ENCODE assay signal across 8 cellular contexts in genomic region chr11:34174411-34175041, GRCh38.
DNase-seq lines count a peak whose midpoint lies in the region; ATAC-seq, FAIRE-seq and TF ChIP-seq lines count a peak whose summit lies in the region.

No MANE protein-coding gene starts in this region.

- H3K36me3 ChIP-seq in pancreas (no peaks in the 10 kb centered on the region), thyroid gland (no peaks in the 10 kb centered on the region)

- in situ Hi-C loops in SK-MEL-5 (cut with HindIII; ENCODE audit: low pct_unique_long_range_greater_than_20kb, low sequenced_read_pairs), result no loop called here

- peaks cover 9% of the 10 kb centered on the region for H3K4me1 Mint-ChIP-seq in glutamatergic neuron (ENCODE audit: low read depth, unreplicated experiment)

- H3K9me3 Mint-ChIP-seq in glutamatergic neuron (ENCODE audit: unreplicated experiment), result peaks cover 3% of the 10 kb centered on the region

- DNase-seq in EH (ENCODE audit: low read depth), result peak; percentile 72
- DNase-seq in Kasumi-1 (lab: John Stamatoyannopoulos, UW), result peak; percentile 63 to 72
- peak; percentile 74 for DNase-seq in SK-MEL-5 (ENCODE audit: low read depth, low spot score)
- DNase-seq in activated naive CD4-positive, alpha-beta T cell treated with Interleukin-2 at 50 U/mL for 16 hours, result peak; percentile 84
- peak; percentile 92 for DNase-seq in glutamatergic neuron
- peak; percentile 65 to 93 (median 80) for DNase-seq in pancreas
- peak; percentile 88 to 90 for DNase-seq in thyroid gland

- H3K27me3 Mint-ChIP-seq in glutamatergic neuron (ENCODE audit: unreplicated experiment), result peaks cover 7% of the 10 kb centered on the region

- ATAC-seq in GM21786 (IDR thresholded peaks at IDR 0.05; ENCODE audit: unreplicated experiment), result peak; percentile 79
- peak; percentile 99 to 100 (median 100) for ATAC-seq in pancreas

- FAIRE-seq in pancreas (lab: Jason Lieb, UNC), result no peak

- no peaks in the 10 kb centered on the region for H3K9me3 ChIP-seq in pancreas
- H3K9me3 ChIP-seq in thyroid gland, result no peaks in the 10 kb centered on the region

- no peak overlapping the region for H3K27ac Mint-ChIP-seq in glutamatergic neuron (ENCODE audit: unreplicated experiment)

- H3K4me3 ChIP-seq in pancreas, result peak overlapping the region in 2 of 4 donors; percentile 10 to 32
- H3K4me3 ChIP-seq in thyroid gland (replicated peaks in 1 of 3), result peak overlapping the region in 1 of 3 donors; percentile 13

- H3K27me3 ChIP-seq in pancreas, result no peaks in the 10 kb centered on the region
- H3K27me3 ChIP-seq in thyroid gland, result no peaks in the 10 kb centered on the region

- WGBS in pancreas, 2 donors, result 7 to 11% methylated on average over 32 to 33 of the region's 33 CpGs
- WGBS in thyroid gland, 2 donors, result 7 to 9% methylated on average over 19 to 32 of the region's 33 CpGs

- H3K4me3 Mint-ChIP-seq in glutamatergic neuron (ENCODE audit: unreplicated experiment), result peak overlapping the region; percentile 71

- H3K27ac ChIP-seq in pancreas (no peak overlapping the region), thyroid gland (peak overlapping the region in 1 of 3 donors; percentile 40)

- H3K4me1 ChIP-seq in pancreas, result no peaks in the 10 kb centered on the region
- peaks cover 5 to 12% of the 10 kb centered on the region in 2 donors for H3K4me1 ChIP-seq in thyroid gland

- no peaks in the 10 kb centered on the region for H3K36me3 Mint-ChIP-seq in glutamatergic neuron (ENCODE audit: unreplicated experiment)

- TF ChIP-seq CTCF in glutamatergic neuron (IDR thresholded peaks at IDR 0.05; ENCODE audit: partially characterized antibody, unreplicated experiment) (peak; percentile 67), pancreas (IDR thresholded peaks at IDR 0.05) (peak; percentile 74 to 90 (median 86)), thyroid gland (IDR thresholded peaks at IDR 0.05) (peak; percentile 88 to 99 (median 94))

- intact Hi-C loops in pancreas (cut with DNase I), result loop anchor here (5.0 to 10.0 kb wide), 3 partner anchors 183 to 190 kb away; partner anchors contain the start of gene ABTB2 (in 1 of the 3)
- intact Hi-C loops in thyroid gland (cut with DNase I), result loop anchor here (2.0 to 10.0 kb wide), 2 partner anchors 188 to 320 kb away; no protein-coding TSS in a partner anchor

- no peak for TF ChIP-seq POLR2A in thyroid gland (IDR thresholded peaks at IDR 0.05)
